Comparison of ENCODE assay signal across 16 cellular contexts in the genomic region with DNA sequence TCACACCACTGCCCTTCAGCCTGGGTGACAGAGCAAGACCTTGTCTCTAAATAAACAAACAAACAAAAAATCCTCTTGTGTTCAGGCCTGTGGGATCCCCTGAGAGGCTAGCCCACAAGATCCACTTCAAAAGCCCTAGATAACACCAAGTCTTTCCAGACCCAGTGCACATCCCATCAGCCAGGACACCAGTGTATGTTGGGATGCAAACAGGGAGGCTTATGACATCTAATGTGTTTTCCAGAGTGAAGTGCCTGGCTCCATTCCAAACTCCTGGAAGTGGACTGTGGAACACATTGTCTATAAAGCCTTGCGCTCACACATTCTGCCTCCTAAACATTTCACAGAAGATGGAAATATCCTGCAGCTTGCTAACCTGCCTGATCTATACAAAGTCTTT. TPM values are rescaled to one million over a fixed set of nuclear protein-coding genes. Genes with fewer than 3 reads are reported as not detected.
A peak's percentile ranks its signal among the peaks of the same experiment; 100 is the strongest.
DNase-seq lines count a peak whose midpoint lies in the region; ATAC-seq and TF ChIP-seq lines count a peak whose summit lies in the region.
"Had no signal": no experiment of that assay in that cellular context is flagged by ENCODE, and none has a peak within 500 bp of the region (broad histone marks: within the 10 kb centered on the region; RNA-seq: fewer than 3 reads in every experiment).

No MANE protein-coding gene starts in this region.

- POLR2A ChIA-PET in CD8-positive, alpha-beta T cell (lab: Charles Lee) = interaction anchor here (1.5 kb wide), 1 partner anchor 13 kb away, joined by 4 read pairs; no protein-coding TSS in a partner anchor

- in situ Hi-C loops in mammary epithelial cell (cut with MboI; ENCODE audit: low sequenced_read_pairs in 2 of 2) = loop anchor here in 1 of 2 donors (25.0 kb wide), 1 partner anchor 212 kb away; no protein-coding TSS in a partner anchor

- no peaks in the 10 kb centered on the region for H3K9me3 Mint-ChIP-seq in CD8-positive, alpha-beta T cell
- H3K9me3 Mint-ChIP-seq in nephron progenitor cell = no peaks in the 10 kb centered on the region

- no peaks in the 10 kb centered on the region for H3K9me3 ChIP-seq in CD8-positive, alpha-beta T cell (ENCODE audit: low read length)
- H3K9me3 ChIP-seq in mammary epithelial cell (replicated peaks; ENCODE audit: insufficient read depth, low read length) = no peaks in the 10 kb centered on the region
- H3K9me3 ChIP-seq: mucosa of descending colon had no signal

- H3K36me3 ChIP-seq in CD8-positive, alpha-beta T cell (ENCODE audit: insufficient read depth, low read length) = peaks cover 50% of the 10 kb centered on the region
- peaks cover 49% of the 10 kb centered on the region for H3K36me3 ChIP-seq in mammary epithelial cell (ENCODE audit: insufficient read depth, low read length)

- no peak overlapping the region for H3K27ac ChIP-seq in CD8-positive, alpha-beta T cell (ENCODE audit: low read depth, low read length)
- H3K27ac ChIP-seq in mammary epithelial cell (ENCODE audit: insufficient read depth, low read depth, low read length) = no peak overlapping the region

- CTCF ChIA-PET in CD8-positive, alpha-beta T cell (lab: Charles Lee) = no interaction called here
- CTCF ChIA-PET in mammary epithelial cell (lab: Charles Lee; ENCODE audit: low non-redundant PET) = no interaction called here

- H4K20me1 ChIP-seq in mammary epithelial cell (ENCODE audit: insufficient read depth, low read length) = no peaks in the 10 kb centered on the region

- no peak for DNase-seq in CD8-positive, alpha-beta T cell
- peak; percentile 21 for DNase-seq in NCI-H128 (lab: John Stamatoyannopoulos, UW; ENCODE audit: unreplicated experiment)
- no peak for DNase-seq in Right ventricle myocardium superior
- no peak for DNase-seq in nephron progenitor cell
- DNase-seq in mammary epithelial cell = no peak
- no peak for DNase-seq in NCI-H2171 treated with DMSO at 0.1 percent for 48 hours (lab: John Stamatoyannopoulos, UW)
- DNase-seq: activated effector memory CD4-positive, alpha-beta T cell treated with anti-CD3 and anti-CD28 coated beads, Interleukin-2, amount 50 U/mL, for 16 hours; Calu3; H7; Karpas-422; NCI-H1694 treated with DMSO at 0.1 percent for 48 hours; NCI-H524 treated with DMSO at 0.1 percent for 48 hours; PC-3; T1000 had no signal

- H3K4me2 ChIP-seq in mammary epithelial cell (ENCODE audit: insufficient read depth, low read depth, low read length) = no peak overlapping the region

- H3K9ac ChIP-seq in mammary epithelial cell (ENCODE audit: insufficient read depth, low read length) = no peak overlapping the region

- WGBS in mammary epithelial cell (ENCODE audit: low coverage, missing lambda C conversion rate) = 100% methylated on average over 1 of the region's 1 CpG

- no TSS peak for BruUV-seq in mammary epithelial cell (replicated peaks; lab: Mats Ljungman, UMichigan)

- no peaks in the 10 kb centered on the region for H3K4me1 ChIP-seq in CD8-positive, alpha-beta T cell (ENCODE audit: insufficient read depth, low read length)
- no peaks in the 10 kb centered on the region for H3K4me1 ChIP-seq in mammary epithelial cell (ENCODE audit: insufficient read depth, low read length)

- H3K79me2 ChIP-seq in mammary epithelial cell (ENCODE audit: insufficient read depth, low read length) = no peaks in the 10 kb centered on the region

- no peaks in the 10 kb centered on the region for H3K4me1 Mint-ChIP-seq in CD8-positive, alpha-beta T cell (ENCODE audit: low read depth)
- H3K4me1 Mint-ChIP-seq in nephron progenitor cell = peaks cover 10% of the 10 kb centered on the region

- no peak for ATAC-seq in CD8-positive, alpha-beta T cell
- ATAC-seq in Right ventricle myocardium superior (ENCODE audit: poor library complexity) (peak; percentile 47), HG02938 (IDR thresholded peaks at IDR 0.05; ENCODE audit: unreplicated experiment) (no peak)
- ATAC-seq: mucosa of descending colon, PC-3 had no signal

- H3K36me3 Mint-ChIP-seq in CD8-positive, alpha-beta T cell = peaks cover 85% of the 10 kb centered on the region
- peaks cover 92% of the 10 kb centered on the region for H3K36me3 Mint-ChIP-seq in nephron progenitor cell (ENCODE audit: low read depth)

- dilution Hi-C loops in mammary epithelial cell (cut with HindIII; ENCODE audit: low sequenced_read_pairs) = no loop called here

- H3K4me3 ChIP-seq in CD8-positive, alpha-beta T cell (ENCODE audit: low read depth, low read length) = no peak overlapping the region
- H3K4me3 ChIP-seq in mammary epithelial cell (replicated peaks in 1 of 3; ENCODE audit: insufficient read depth in 1 of 3, low read depth in 2 of 3, low read length in 3 of 3) = no peak overlapping the region
- H3K4me3 ChIP-seq: mucosa of descending colon had no signal

- intact Hi-C loops in CD8-positive, alpha-beta T cell (cut with DNase I, micrococcal nuclease) = no loop called here
- intact Hi-C loops in Right ventricle myocardium superior (cut with DNase I) (no loop called here), mammary epithelial cell (cut with micrococcal nuclease) (no loop called here)

- no peak overlapping the region for H2AFZ ChIP-seq in mammary epithelial cell (ENCODE audit: low read depth, low read length)

- no peaks in the 10 kb centered on the region for H3K27me3 ChIP-seq in CD8-positive, alpha-beta T cell (ENCODE audit: insufficient read depth, low read length)
- no peaks in the 10 kb centered on the region for H3K27me3 ChIP-seq in mammary epithelial cell (ENCODE audit: insufficient read depth, low read length)

- TF ChIP-seq CTCF in CD8-positive, alpha-beta T cell (IDR thresholded peaks at IDR 0.05) = no peak
- no peak for TF ChIP-seq CTCF in nephron progenitor cell (IDR thresholded peaks at IDR 0.05)
- no peak for TF ChIP-seq CTCF in mammary epithelial cell (conservative IDR thresholded peaks at IDR 0.05 in 1 of 2, IDR thresholded peaks at IDR 0.05 in 1 of 2; ENCODE audit: extremely low read depth in 1 of 2, insufficient read depth in 1 of 2, low read depth in 1 of 2, low read length in 2 of 2)

- peak overlapping the region; percentile 37 for H3K27ac Mint-ChIP-seq in CD8-positive, alpha-beta T cell
- peak overlapping the region; percentile 55 for H3K27ac Mint-ChIP-seq in nephron progenitor cell

- H3K27me3 Mint-ChIP-seq in CD8-positive, alpha-beta T cell (ENCODE audit: low read depth) = no peaks in the 10 kb centered on the region
- no peaks in the 10 kb centered on the region for H3K27me3 Mint-ChIP-seq in nephron progenitor cell (ENCODE audit: low read depth, poor library complexity)

- no peak overlapping the region for H3K4me3 Mint-ChIP-seq in CD8-positive, alpha-beta T cell
- no peak overlapping the region for H3K4me3 Mint-ChIP-seq in nephron progenitor cell

RNA-seq across cellular contexts. Expression of a gene that starts 56.9 kb away (rescaled TPM):
- total RNA-seq in CD8-positive, alpha-beta T cell = 10 to 100 TPM; 21.4 to 23.9 TPM
- 42.7 TPM for total RNA-seq in Right ventricle myocardium superior
- 10 to 100 TPM; 28.3 to 41.8 TPM for total RNA-seq in mammary epithelial cell
- 36.8 TPM for polyA plus RNA-seq in mammary epithelial cell
- polyA minus RNA-seq in mammary epithelial cell = 164 TPM

RNA-seq across cellular contexts. Expression of a gene that starts 57.3 kb away (rescaled TPM):
- 10 to 100 TPM; 17.1 to 19.8 TPM for total RNA-seq in CD8-positive, alpha-beta T cell
- total RNA-seq in Right ventricle myocardium superior (17.9 TPM), mammary epithelial cell (10 to 100 TPM; 10.8 to 16.5 TPM)
- polyA plus RNA-seq in mammary epithelial cell = 3.7 TPM
- 4.1 TPM for polyA minus RNA-seq in mammary epithelial cell
